1 cellular context compared by ENCODE assay signal in the genomic region with DNA sequence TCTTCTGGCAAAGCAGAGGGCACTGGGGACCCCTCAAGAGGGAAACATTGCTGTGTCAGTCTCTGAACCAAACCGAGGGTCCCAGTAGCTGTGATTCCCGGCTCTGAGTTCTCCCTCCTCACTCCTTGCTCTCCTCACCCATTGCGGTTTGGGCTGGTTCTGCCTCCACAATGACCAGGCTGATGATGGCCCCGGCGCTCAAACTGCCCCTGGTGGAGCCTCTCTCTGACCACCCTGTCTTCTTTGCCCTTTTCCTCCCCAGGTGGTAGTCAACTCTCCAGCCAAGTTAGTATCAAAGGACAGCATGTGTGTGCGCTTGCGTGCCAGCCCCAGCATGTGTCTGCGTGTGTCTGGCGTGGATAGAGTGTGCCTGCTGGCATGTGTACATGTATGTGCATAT.
TF ChIP-seq lines count a peak whose summit lies in the region.

No MANE protein-coding gene starts in this region.

TF ChIP-seq in H1, 55 proteins besides CTCF, POLR2A, EP300 and RAD21:
- TF ChIP-seq KDM5A (IDR thresholded peaks at IDR 0.05; ENCODE audit: low read length) = no peak
- no peak for TF ChIP-seq SP2 (IDR thresholded peaks at IDR 0.05; ENCODE audit: low read length)
- no peak for TF ChIP-seq TAF7 (optimal IDR thresholded peaks at IDR 0.05; ENCODE audit: borderline replicate concordance, low read depth, low read length)
- no peak for TF ChIP-seq SAP30 (IDR thresholded peaks at IDR 0.05; ENCODE audit: insufficient read depth, insufficient replicate concordance, low read length)
- no peak for TF ChIP-seq FOSL1 (IDR thresholded peaks at IDR 0.05; ENCODE audit: insufficient read depth, low read depth, low read length)
- TF ChIP-seq, protein P1, sequence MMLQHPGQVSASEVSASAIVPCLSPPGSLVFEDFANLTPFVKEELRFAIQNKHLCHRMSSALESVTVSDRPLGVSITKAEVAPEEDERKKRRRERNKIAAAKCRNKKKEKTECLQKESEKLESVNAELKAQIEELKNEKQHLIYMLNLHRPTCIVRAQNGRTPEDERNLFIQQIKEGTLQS (IDR thresholded peaks at IDR 0.05; ENCODE audit: insufficient read depth, low read depth, low read length) = no peak
- TF ChIP-seq MAFK (IDR thresholded peaks at IDR 0.05; ENCODE audit: low read depth, low read length) = no peak
- TF ChIP-seq, protein P2, sequence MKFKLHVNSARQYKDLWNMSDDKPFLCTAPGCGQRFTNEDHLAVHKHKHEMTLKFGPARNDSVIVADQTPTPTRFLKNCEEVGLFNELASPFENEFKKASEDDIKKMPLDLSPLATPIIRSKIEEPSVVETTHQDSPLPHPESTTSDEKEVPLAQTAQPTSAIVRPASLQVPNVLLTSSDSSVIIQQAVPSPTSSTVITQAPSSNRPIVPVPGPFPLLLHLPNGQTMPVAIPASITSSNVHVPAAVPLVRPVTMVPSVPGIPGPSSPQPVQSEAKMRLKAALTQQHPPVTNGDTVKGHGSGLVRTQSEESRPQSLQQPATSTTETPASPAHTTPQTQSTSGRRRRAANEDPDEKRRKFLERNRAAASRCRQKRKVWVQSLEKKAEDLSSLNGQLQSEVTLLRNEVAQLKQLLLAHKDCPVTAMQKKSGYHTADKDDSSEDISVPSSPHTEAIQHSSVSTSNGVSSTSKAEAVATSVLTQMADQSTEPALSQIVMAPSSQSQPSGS (IDR thresholded peaks at IDR 0.05; ENCODE audit: low read length) = no peak
- TF ChIP-seq PHF8 (conservative IDR thresholded peaks at IDR 0.05; ENCODE audit: low read depth, low read length) = no peak
- TF ChIP-seq JUN (IDR thresholded peaks at IDR 0.05; ENCODE audit: low read depth, low read length) = no peak
TF ChIP-seq in H1: peak in this region for 0.
